In the genomic region with DNA sequence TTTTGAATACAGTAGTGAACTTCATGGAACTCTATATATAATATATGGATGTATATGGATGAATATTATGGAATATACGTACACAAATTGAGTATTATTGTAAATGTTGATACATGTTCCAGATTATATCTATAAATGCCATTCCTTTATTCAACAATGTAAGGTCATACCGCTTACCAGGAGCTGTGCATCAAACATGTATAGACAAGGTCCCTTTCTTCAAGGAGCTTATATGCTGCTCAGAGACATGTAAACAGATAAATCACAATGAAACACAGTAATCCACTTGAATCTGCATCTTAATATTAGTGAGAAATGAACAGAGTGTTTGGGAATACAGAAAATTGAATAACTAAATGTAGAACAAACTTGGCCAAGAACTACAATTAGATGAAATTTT, we compare ENCODE assay signal across 9 cellular contexts. TPM values are rescaled to one million over a fixed set of nuclear protein-coding genes. Genes with fewer than 3 reads are reported as not detected.
A peak's percentile ranks its signal among the peaks of the same experiment; 100 is the strongest.
DNase-seq lines count a peak whose midpoint lies in the region; ATAC-seq and TF ChIP-seq lines count a peak whose summit lies in the region.
"Had no signal": no experiment of that assay in that cellular context is flagged by ENCODE, and none has a peak within 500 bp of the region (broad histone marks: within the 10 kb centered on the region; RNA-seq: fewer than 3 reads in every experiment).

No MANE protein-coding gene starts in this region.

- H3K4me1 ChIP-seq in BLaER1 = peaks cover 15% of the 10 kb centered on the region
- H3K4me1 ChIP-seq in GM23338 (ENCODE audit: insufficient read depth) = peaks cover 15% of the 10 kb centered on the region; the same call in 1 of the 2 replicates
- peaks cover 2% of the 10 kb centered on the region for H3K4me1 ChIP-seq in mesenchymal stem cell (ENCODE audit: control insufficient read depth, insufficient read depth, low read depth, low read length)
- H3K4me1 ChIP-seq in HAP-1 = peaks cover 19% of the 10 kb centered on the region

- no peak overlapping the region for H2BK120ac ChIP-seq in mesenchymal stem cell (ENCODE audit: low read depth, low read length)

- H3K4me1 Mint-ChIP-seq in GM23338 = no peaks in the 10 kb centered on the region; the same call in 2 of the 3 replicates
- H3K4me1 Mint-ChIP-seq in activated T-helper 17 cell treated with anti-CD3 and anti-CD28 coated beads, Interleukin-2, amount 50 U/mL, for 72 hours = peaks cover 3% of the 10 kb centered on the region

- H3K9me2 ChIP-seq in GM23338 (ENCODE audit: insufficient read depth) = no peaks in the 10 kb centered on the region

- no peak overlapping the region for H3K4ac ChIP-seq in mesenchymal stem cell (ENCODE audit: low read depth in 1 of 2, low read length in 2 of 2)

- TF ChIP-seq CTCF in GM23338 (conservative IDR thresholded peaks at IDR 0.05; ENCODE audit: low read depth in 2 of 2) = no peak

- no peak overlapping the region for H2AK5ac ChIP-seq in mesenchymal stem cell (ENCODE audit: low read length, severe bottlenecking)

- no peaks in the 10 kb centered on the region for H3K79me1 ChIP-seq in mesenchymal stem cell (replicated peaks; ENCODE audit: low read length, poor library complexity, severe bottlenecking)

- no peak overlapping the region for H3K27ac Mint-ChIP-seq in GM23338
- no peak overlapping the region for H3K27ac Mint-ChIP-seq in activated T-helper 17 cell treated with anti-CD3 and anti-CD28 coated beads, Interleukin-2, amount 50 U/mL, for 72 hours

- H2BK12ac ChIP-seq in mesenchymal stem cell (ENCODE audit: low read length in 2 of 2) = no peak overlapping the region

- H3K4me3 ChIP-seq in BLaER1 = no peak overlapping the region
- no peak overlapping the region for H3K4me3 ChIP-seq in GM23338
- no peak overlapping the region for H3K4me3 ChIP-seq in mesenchymal stem cell (ENCODE audit: insufficient read depth in 1 of 2, low read depth in 1 of 2, low read length in 2 of 2)
- H3K4me3 ChIP-seq in HAP-1 = no peak overlapping the region

- DNase-seq in GM23338 (ENCODE audit: low spot score) (no peak), mesenchymal stem cell (no peak), NCI-H1694 treated with DMSO at 0.1 percent for 48 hours (lab: John Stamatoyannopoulos, UW) (no peak), HAP-1 (ENCODE audit: low spot score in 2 of 2) (no peak), NCI-H774 (lab: John Stamatoyannopoulos, UW) (no peak)
- no peak for DNase-seq in activated CD4-positive, alpha-beta T cell treated with anti-CD3 and anti-CD28 coated beads for 48 hours
- DNase-seq: sigmoid colon had no signal

- H4K20me1 ChIP-seq in BLaER1 (peaks cover 38% of the 10 kb centered on the region), GM23338 (replicated peaks; ENCODE audit: insufficient read depth) (peaks cover 4% of the 10 kb centered on the region; the same call in 1 of the 2 replicates)

- peaks cover 34% of the 10 kb centered on the region for H3K9me3 Mint-ChIP-seq in GM23338
- H3K9me3 Mint-ChIP-seq in activated T-helper 17 cell treated with anti-CD3 and anti-CD28 coated beads, Interleukin-2, amount 50 U/mL, for 72 hours = no peaks in the 10 kb centered on the region

- H3K4me2 ChIP-seq in BLaER1 = peak overlapping the region; percentile 91; the same call in 1 of the 2 replicates
- peak overlapping the region; percentile 91; the same call in 1 of the 2 replicates for H3K4me2 ChIP-seq in GM23338
- H3K4me2 ChIP-seq in mesenchymal stem cell (ENCODE audit: low read length, poor library complexity, severe bottlenecking) = no peak overlapping the region

- H3K9ac ChIP-seq in BLaER1 = no peak overlapping the region
- peak overlapping the region; percentile 98 for H3K9ac ChIP-seq in mesenchymal stem cell (ENCODE audit: low read length)

- H3K27me3 Mint-ChIP-seq in GM23338 (ENCODE audit: insufficient read depth, low read depth, poor library complexity) = peaks cover 6% of the 10 kb centered on the region
- H3K27me3 Mint-ChIP-seq in activated T-helper 17 cell treated with anti-CD3 and anti-CD28 coated beads, Interleukin-2, amount 50 U/mL, for 72 hours = peaks cover 3% of the 10 kb centered on the region

- H3K36me3 ChIP-seq in BLaER1 = peaks cover 20% of the 10 kb centered on the region; the same call in 1 of the 2 replicates
- H3K36me3 ChIP-seq in GM23338 (ENCODE audit: insufficient read depth) = no peaks in the 10 kb centered on the region
- H3K36me3 ChIP-seq in mesenchymal stem cell (ENCODE audit: control insufficient read depth in 1 of 2, insufficient read depth in 2 of 2, low read depth in 1 of 2, low read length in 2 of 2) = peaks cover 0 to 3% of the 10 kb centered on the region in 2 experiments
- peaks cover 14% of the 10 kb centered on the region for H3K36me3 ChIP-seq in HAP-1 (replicated peaks)
- H3K36me3 ChIP-seq: sigmoid colon had no signal

- no peak overlapping the region for H3K14ac ChIP-seq in mesenchymal stem cell (ENCODE audit: low read length in 2 of 2)

- H3K27me3 ChIP-seq in BLaER1 (no peaks in the 10 kb centered on the region), GM23338 (ENCODE audit: insufficient read depth) (no peaks in the 10 kb centered on the region), mesenchymal stem cell (ENCODE audit: control insufficient read depth in 1 of 2, insufficient read depth in 1 of 2, low read length in 2 of 2) (no peaks in the 10 kb centered on the region), HAP-1 (ENCODE audit: low read depth) (no peaks in the 10 kb centered on the region)
- H3K27me3 ChIP-seq: sigmoid colon had no signal

- H4K91ac ChIP-seq in mesenchymal stem cell (ENCODE audit: low read length) = no peak overlapping the region

- no peak overlapping the region for H2BK15ac ChIP-seq in mesenchymal stem cell (ENCODE audit: low read depth, poor library complexity, severe bottlenecking)

- peaks cover 23% of the 10 kb centered on the region; the same call in 2 of the 3 replicates for H3K36me3 Mint-ChIP-seq in GM23338 (ENCODE audit: low read depth)
- H3K36me3 Mint-ChIP-seq in activated T-helper 17 cell treated with anti-CD3 and anti-CD28 coated beads, Interleukin-2, amount 50 U/mL, for 72 hours (ENCODE audit: low read depth) = peaks cover 24% of the 10 kb centered on the region

- no peak overlapping the region for H3K4me3 Mint-ChIP-seq in GM23338
- peak overlapping the region; percentile 90 for H3K4me3 Mint-ChIP-seq in activated T-helper 17 cell treated with anti-CD3 and anti-CD28 coated beads, Interleukin-2, amount 50 U/mL, for 72 hours

- H4K8ac ChIP-seq in mesenchymal stem cell (ENCODE audit: low read length) = no peak overlapping the region

- peaks cover 37% of the 10 kb centered on the region for H3K79me2 ChIP-seq in GM23338 (replicated peaks; ENCODE audit: insufficient read depth)

- no peak for ATAC-seq in GM23338
- ATAC-seq in activated T-helper 17 cell treated with anti-CD3 and anti-CD28 coated beads, Interleukin-2, amount 50 U/mL, for 72 hours (replicated peaks) = no peak

- in situ Hi-C loops in HAP-1 (cut with MboI; ENCODE audit: low sequenced_read_pairs) = loop anchor here (25.0 kb wide), 1 partner anchor 302 kb away; the partner anchor contains the start of genes DLX5 and DLX6

- no peak overlapping the region for H3K18ac ChIP-seq in mesenchymal stem cell (ENCODE audit: low read depth in 1 of 2, low read length in 2 of 2)

- 90% methylated on average over 1 of the region's 2 CpGs for WGBS in mesenchymal stem cell

- no peak overlapping the region for H3K23ac ChIP-seq in mesenchymal stem cell (ENCODE audit: low read length in 2 of 2)

- H3F3A ChIP-seq in GM23338 (replicated peaks; ENCODE audit: low read depth) = no peaks in the 10 kb centered on the region

- H3K27ac ChIP-seq in BLaER1 (no peak overlapping the region), GM23338 (ENCODE audit: low read depth) (no peak overlapping the region), mesenchymal stem cell (ENCODE audit: low read length, poor library complexity, severe bottlenecking) (no peak overlapping the region)

- H3K9me3 ChIP-seq in BLaER1 (peaks cover 32% of the 10 kb centered on the region), mesenchymal stem cell (ENCODE audit: control insufficient read depth, low read length) (peaks cover 9% of the 10 kb centered on the region), HAP-1 (no peaks in the 10 kb centered on the region)

- H2AFZ ChIP-seq in GM23338 (peak overlapping the region; percentile 64; the same call in 1 of the 2 replicates), mesenchymal stem cell (ENCODE audit: low read depth, low read length) (no peak overlapping the region)

- no peak overlapping the region for H2BK5ac ChIP-seq in mesenchymal stem cell (ENCODE audit: low read depth, low read length, poor library complexity, severe bottlenecking)

TF ChIP-seq in GM23338, 12 proteins besides CTCF, POLR2A, EP300 and RAD21:
- TF ChIP-seq, protein P1, sequence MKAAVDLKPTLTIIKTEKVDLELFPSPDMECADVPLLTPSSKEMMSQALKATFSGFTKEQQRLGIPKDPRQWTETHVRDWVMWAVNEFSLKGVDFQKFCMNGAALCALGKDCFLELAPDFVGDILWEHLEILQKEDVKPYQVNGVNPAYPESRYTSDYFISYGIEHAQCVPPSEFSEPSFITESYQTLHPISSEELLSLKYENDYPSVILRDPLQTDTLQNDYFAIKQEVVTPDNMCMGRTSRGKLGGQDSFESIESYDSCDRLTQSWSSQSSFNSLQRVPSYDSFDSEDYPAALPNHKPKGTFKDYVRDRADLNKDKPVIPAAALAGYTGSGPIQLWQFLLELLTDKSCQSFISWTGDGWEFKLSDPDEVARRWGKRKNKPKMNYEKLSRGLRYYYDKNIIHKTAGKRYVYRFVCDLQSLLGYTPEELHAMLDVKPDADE (IDR thresholded peaks at IDR 0.05) = no peak

RNA-seq across cellular contexts. Expression of gene SEM1, which starts 0.9 kb away (rescaled TPM):
- 29.7 and 71.7 TPM in 2 replicates for total RNA-seq in GM23338 (2014; rRNA removed; shearing (Covaris generic))
- polyA plus RNA-seq in GM23338 (2016; fragmentation: Nextera tagmentation; extraction: Ambion mirVana) = 1,042 and 1,089 TPM in 2 replicates
- total RNA-seq in activated T-helper 17 cell treated with anti-CD3 and anti-CD28 coated beads, Interleukin-2, amount 50 U/mL, for 72 hours = 10 to 100 TPM; 23.5 to 28.2 TPM
- polyA plus RNA-seq in mesenchymal stem cell (2013, experiment 1 of 2) = 106 TPM
- 111 TPM for polyA plus RNA-seq in mesenchymal stem cell (2013, experiment 2 of 2)
